ENCODE assay signal across 14 cellular contexts in the genomic region with DNA sequence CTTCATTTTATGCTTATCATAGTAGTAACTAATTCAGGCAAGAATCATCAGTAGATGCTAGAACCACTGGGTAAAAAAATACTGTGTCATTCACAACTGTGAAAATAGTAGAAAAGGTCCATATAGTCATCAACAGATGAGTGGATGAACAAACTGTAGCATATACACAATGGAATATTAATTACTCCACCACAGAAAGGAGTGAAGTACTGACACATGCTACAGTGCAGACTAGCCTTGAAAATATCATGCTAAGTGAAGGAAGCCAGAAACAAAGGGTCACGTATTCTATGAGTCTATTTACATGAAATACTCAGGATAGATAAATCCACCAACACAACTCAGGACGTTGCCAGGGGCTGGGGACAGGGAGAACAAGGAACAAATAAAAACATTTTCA. TPM values are rescaled to one million over a fixed set of nuclear protein-coding genes. Genes with fewer than 3 reads are reported as not detected.
A peak's percentile ranks its signal among the peaks of the same experiment; 100 is the strongest.
DNase-seq lines count a peak whose midpoint lies in the region; ATAC-seq, FAIRE-seq and TF ChIP-seq lines count a peak whose summit lies in the region.
"Had no signal": no experiment of that assay in that cellular context is flagged by ENCODE, and none has a peak within 500 bp of the region (broad histone marks: within the 10 kb centered on the region; RNA-seq: fewer than 3 reads in every experiment).

No MANE protein-coding gene starts in this region.

- intact Hi-C loops in left ventricle myocardium inferior (cut with micrococcal nuclease), result no loop called here
- intact Hi-C loops in Right ventricle myocardium superior (cut with DNase I), result no loop called here
- intact Hi-C loops in body of pancreas (cut with DNase I), result no loop called here
- intact Hi-C loops in transverse colon (cut with DNase I; ENCODE audit: low total_unique reads), result no loop called here

- H3K27ac ChIP-seq in left ventricle myocardium inferior (replicated peaks) (peak overlapping the region; percentile 36), body of pancreas (peak overlapping the region in 3 of 4 donors; percentile 28 to 47 (median 44)), transverse colon (peak overlapping the region in 3 of 4 donors; percentile 36 to 59 (median 52)), small intestine (ENCODE audit: low read depth in 1 of 2, low read length in 1 of 2) (no peak overlapping the region)
- H3K27ac ChIP-seq: BLaER1 had no signal

- H3K4me1 ChIP-seq in left ventricle myocardium inferior (peaks cover 90% of the 10 kb centered on the region), body of pancreas (peaks cover 60% of the 10 kb centered on the region), transverse colon (peaks cover 21 to 57% (median 29%) of the 10 kb centered on the region in 4 donors), small intestine (ENCODE audit: control insufficient read depth in 2 of 2, insufficient read depth in 1 of 2, low read depth in 1 of 2, low read length in 1 of 2) (peaks cover 2 to 15% of the 10 kb centered on the region in 2 donors)

- H3K27me3 ChIP-seq in left ventricle myocardium inferior (ENCODE audit: low read depth), result no peaks in the 10 kb centered on the region
- H3K27me3 ChIP-seq in body of pancreas, result no peaks in the 10 kb centered on the region
- no peaks in the 10 kb centered on the region for H3K27me3 ChIP-seq in transverse colon
- no peaks in the 10 kb centered on the region for H3K27me3 ChIP-seq in small intestine (ENCODE audit: control insufficient read depth in 2 of 2, insufficient read depth in 2 of 2, low read length in 2 of 2)
- H3K27me3 ChIP-seq: BLaER1, spleen had no signal

- no peak overlapping the region for H3K4me3 Mint-ChIP-seq in mesothelial cell of epicardium

- no peak for DNase-seq in left ventricle myocardium inferior
- DNase-seq in Right ventricle myocardium superior, result no peak
- peak in 1 of 4 donors; percentile 28 for DNase-seq in body of pancreas
- no peak for DNase-seq in mesothelial cell of epicardium (ENCODE audit: low spot score in 2 of 2, unreplicated experiment in 2 of 2)
- DNase-seq in transverse colon, result no peak
- DNase-seq in small intestine, result no peak
- no peak for DNase-seq in germinal center (ENCODE audit: low spot score)
- no peak for DNase-seq in NCI-H1694 (lab: John Stamatoyannopoulos, UW)
- DNase-seq: GDM1, NCI-H446 treated with DMSO at 0.1 percent for 48 hours, SHP77, spleen had no signal

- WGBS in body of pancreas, 2 donors, result 6 to 9% methylated on average over 2 of the region's 2 CpGs
- WGBS in transverse colon (ENCODE audit: low coverage in 1 of 2), 2 donors, result 25 to 42% methylated on average over 2 of the region's 2 CpGs
- 23 to 31% (median 26%) methylated on average over 2 of the region's 2 CpGs for WGBS in small intestine, 3 donors

- H3K9me3 ChIP-seq in left ventricle myocardium inferior (replicated peaks) (no peaks in the 10 kb centered on the region), body of pancreas (no peaks in the 10 kb centered on the region), transverse colon (no peaks in the 10 kb centered on the region), small intestine (ENCODE audit: control insufficient read depth, low read depth) (no peaks in the 10 kb centered on the region)
- H3K9me3 ChIP-seq: BLaER1, spleen had no signal

- TF ChIP-seq POLR2A in body of pancreas (IDR thresholded peaks at IDR 0.05) (no peak), transverse colon (IDR thresholded peaks at IDR 0.05) (no peak)

- in situ Hi-C loops in transverse colon (cut with MboI; ENCODE audit: low pct_ligation_motif_present in 1 of 4, low pct_unique_long_range_greater_than_20kb in 1 of 4, low sequenced_read_pairs in 3 of 4), result no loop called here

- ATAC-seq in Right ventricle myocardium superior (ENCODE audit: poor library complexity) (no peak), body of pancreas (peak; percentile 36)

- no peaks in the 10 kb centered on the region for H3K27me3 Mint-ChIP-seq in mesothelial cell of epicardium (ENCODE audit: low read depth)

- no peak for TF ChIP-seq EP300 in transverse colon (IDR thresholded peaks at IDR 0.05; ENCODE audit: low read depth)

- no peak for TF ChIP-seq CTCF in left ventricle myocardium inferior (IDR thresholded peaks at IDR 0.05; ENCODE audit: borderline replicate concordance)
- TF ChIP-seq CTCF in body of pancreas (IDR thresholded peaks at IDR 0.05), result no peak
- no peak for TF ChIP-seq CTCF in mesothelial cell of epicardium (IDR thresholded peaks at IDR 0.05; ENCODE audit: unreplicated experiment)
- TF ChIP-seq CTCF in transverse colon (IDR thresholded peaks at IDR 0.05), result no peak

- peaks cover 37% of the 10 kb centered on the region for H3K36me3 ChIP-seq in left ventricle myocardium inferior
- peaks cover 8 to 11% of the 10 kb centered on the region in 2 donors for H3K36me3 ChIP-seq in body of pancreas (replicated peaks in 1 of 2; ENCODE audit: insufficient read depth in 1 of 2, low read depth in 2 of 2)
- peaks cover 0 to 28% (median 13%) of the 10 kb centered on the region in 4 donors for H3K36me3 ChIP-seq in transverse colon
- peaks cover 10 to 14% of the 10 kb centered on the region in 2 donors for H3K36me3 ChIP-seq in small intestine (ENCODE audit: control insufficient read depth in 2 of 2, insufficient read depth in 2 of 2, low read length in 2 of 2)

- no peaks in the 10 kb centered on the region for H3K9me3 Mint-ChIP-seq in mesothelial cell of epicardium

- no peak for FAIRE-seq in small intestine (lab: Jason Lieb, UNC)
- FAIRE-seq: endometrium had no signal

- H3K36me3 Mint-ChIP-seq in mesothelial cell of epicardium, result peaks cover 7% of the 10 kb centered on the region

- H3K4me1 Mint-ChIP-seq in mesothelial cell of epicardium, result peaks cover 44% of the 10 kb centered on the region

- H3K4me3 ChIP-seq in left ventricle myocardium inferior (no peak overlapping the region), body of pancreas (no peak overlapping the region), transverse colon (no peak overlapping the region), small intestine (ENCODE audit: low read depth in 1 of 2, low read length in 2 of 2) (no peak overlapping the region)
- H3K4me3 ChIP-seq: BLaER1, spleen had no signal

- peak overlapping the region; percentile 72 for H3K27ac Mint-ChIP-seq in mesothelial cell of epicardium

RNA-seq across cellular contexts. Expression of a gene that starts 13.3 kb away (rescaled TPM):
- total RNA-seq in left ventricle myocardium inferior, result 159 TPM
- 139 TPM for total RNA-seq in Right ventricle myocardium superior
- total RNA-seq in body of pancreas, result 10 to 100 TPM; 66.4 to 79.4 TPM
- total RNA-seq in mesothelial cell of epicardium, result 333 to 348 TPM (median 347 TPM) in 3 replicates
- 100 to 1,000 TPM in 2 of 4 donors, 10 to 100 TPM in 2; 95.5 to 123 (median 108) TPM for total RNA-seq in transverse colon
- polyA plus RNA-seq in small intestine, result 10 to 100 TPM; 25.5 to 67.2 (median 29.5) TPM

Comparison
In these comparisons a context has a peak if more than half of its experiments do, and no peak if none do; other contexts are left out.
1. H3K27ac ChIP-seq: peak in left ventricle myocardium inferior (single experiment), body of pancreas (3 of 4) and transverse colon (3 of 4); none in small intestine (0 of 2).